ENCODE assay signal across 8 cellular contexts in the genomic region with DNA sequence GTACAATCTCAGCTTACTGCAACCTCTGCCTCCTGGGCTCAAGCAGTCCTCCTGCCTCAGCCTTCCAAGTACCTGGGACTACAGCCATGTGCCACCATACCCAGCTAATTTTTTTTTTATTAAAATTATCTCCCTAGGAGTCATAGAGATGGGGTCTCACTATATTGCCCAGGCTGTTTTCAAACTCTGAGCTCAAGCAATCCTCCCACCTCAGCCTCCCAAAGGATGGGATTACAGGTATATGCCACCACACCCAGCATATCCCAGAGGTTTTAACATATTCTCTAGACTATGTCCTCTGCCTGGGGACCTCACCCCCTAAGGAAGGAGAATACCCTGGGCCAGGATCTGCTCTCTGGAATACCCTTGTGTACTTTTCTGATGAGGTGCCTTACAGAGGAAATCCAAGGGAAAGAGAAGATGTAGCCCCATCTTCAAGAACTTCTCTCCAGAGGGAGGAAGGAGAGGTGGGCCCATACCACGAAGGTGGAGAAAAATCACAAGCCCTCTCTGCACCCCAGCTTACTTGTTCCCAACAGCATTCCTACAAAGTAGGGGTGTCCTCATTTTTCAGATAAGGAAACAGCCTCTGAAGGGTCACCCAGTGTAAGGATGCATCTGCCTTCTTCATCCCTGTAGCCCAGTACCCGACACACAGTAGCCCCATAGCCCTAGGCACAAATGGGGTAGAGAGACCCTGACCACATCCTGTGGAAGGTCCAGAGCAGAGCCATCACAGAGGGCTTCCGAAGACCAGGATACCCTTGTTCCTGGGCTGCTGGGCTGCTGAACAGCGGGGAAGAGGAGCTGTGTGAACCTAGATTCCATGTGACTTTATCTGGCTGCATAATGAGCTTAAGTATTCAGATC.
DNase-seq lines count a peak whose midpoint lies in the region; ATAC-seq and TF ChIP-seq lines count a peak whose summit lies in the region.

No MANE protein-coding gene starts in this region.

- H4K20me1 ChIP-seq in fibroblast of lung (ENCODE audit: control insufficient read depth, extremely low read depth, insufficient read depth, low read length), result no peaks in the 10 kb centered on the region

- H3K79me2 ChIP-seq in fibroblast of lung (ENCODE audit: control insufficient read depth, insufficient read depth, low read length), result no peaks in the 10 kb centered on the region

- H3K36me3 Mint-ChIP-seq in T-helper 1 cell treated with Interleukin-12 subunit alpha and Interleukin-12 subunit beta and Interleukin-4 antibody, amounts not matched to agents 30 μg/mL and 1 μg/mL, for 36 hours (ENCODE audit: low read depth), result peaks cover 21% of the 10 kb centered on the region

- H3K4me1 ChIP-seq in fibroblast of lung (ENCODE audit: control insufficient read depth, extremely low read depth, insufficient read depth, low read length) (peaks cover 58% of the 10 kb centered on the region), stomach (peaks cover 75 to 90% (median 82%) of the 10 kb centered on the region in 4 donors)

- no peak for TF ChIP-seq POLR2A in stomach (IDR thresholded peaks at IDR 0.05)

- no peak overlapping the region for H2AFZ ChIP-seq in fibroblast of lung (ENCODE audit: low read length)

- H3K27ac ChIP-seq in fibroblast of lung (ENCODE audit: insufficient read depth, low read length) (peak overlapping the region; percentile 90), stomach (peak overlapping the region; percentile 11 to 84 (median 81))

- TF ChIP-seq CTCF in fibroblast of lung (conservative IDR thresholded peaks at IDR 0.05 in 1 of 2, IDR thresholded peaks at IDR 0.05 in 1 of 2; ENCODE audit: low read depth in 1 of 2, low read length in 2 of 2) (no peak), stomach (IDR thresholded peaks at IDR 0.05) (no peak)

- H3K4me3 ChIP-seq in fibroblast of lung (replicated peaks in 1 of 4; ENCODE audit: control extremely low read depth in 1 of 4, insufficient read depth in 1 of 4, low read depth in 3 of 4, low read length in 4 of 4), result no peak overlapping the region
- H3K4me3 ChIP-seq in stomach, result no peak overlapping the region

- H3K27me3 ChIP-seq in fibroblast of lung (ENCODE audit: control insufficient read depth, insufficient read depth, low read length), result no peaks in the 10 kb centered on the region
- H3K27me3 ChIP-seq in stomach, result no peaks in the 10 kb centered on the region

- ATAC-seq in HG03565 (IDR thresholded peaks at IDR 0.05; ENCODE audit: unreplicated experiment), result peak; percentile 6
- no peak for ATAC-seq in HG03095 (IDR thresholded peaks at IDR 0.05; ENCODE audit: unreplicated experiment)
- no peak for ATAC-seq in HG02623 (IDR thresholded peaks at IDR 0.05; ENCODE audit: unreplicated experiment)

- peak overlapping the region; percentile 51 for H3K4me2 ChIP-seq in fibroblast of lung (ENCODE audit: extremely low read depth, insufficient read depth, low read length)

- DNase-seq in T-helper 1 cell (no peak), fibroblast of lung (ENCODE audit: low read depth in 2 of 2) (no peak), stomach (no peak), head of caudate nucleus (no peak)

- peak overlapping the region; percentile 86 for H3K27ac Mint-ChIP-seq in T-helper 1 cell treated with Interleukin-12 subunit alpha and Interleukin-12 subunit beta and Interleukin-4 antibody, amounts not matched to agents 30 μg/mL and 1 μg/mL, for 36 hours

- no peak for TF ChIP-seq EP300 in stomach (IDR thresholded peaks at IDR 0.05)

- intact Hi-C loops in stomach (cut with DNase I; ENCODE audit: low total_unique reads) (no loop called here), head of caudate nucleus (cut with DNase I) (no loop called here)

- 48 to 64% (median 60%) methylated on average over 4 of the region's 4 CpGs for WGBS in stomach, 5 donors

- no peaks in the 10 kb centered on the region for H3K9me3 Mint-ChIP-seq in T-helper 1 cell treated with Interleukin-12 subunit alpha and Interleukin-12 subunit beta and Interleukin-4 antibody, amounts not matched to agents 30 μg/mL and 1 μg/mL, for 36 hours

- peaks cover 69% of the 10 kb centered on the region for H3K4me1 Mint-ChIP-seq in T-helper 1 cell treated with Interleukin-12 subunit alpha and Interleukin-12 subunit beta and Interleukin-4 antibody, amounts not matched to agents 30 μg/mL and 1 μg/mL, for 36 hours (ENCODE audit: low read depth)

- peak overlapping the region; percentile 47 for H3K9ac ChIP-seq in fibroblast of lung (ENCODE audit: insufficient read depth, low read length)

- H3K9me3 ChIP-seq in fibroblast of lung (ENCODE audit: control insufficient read depth, insufficient read depth, low read depth, low read length), result no peaks in the 10 kb centered on the region
- H3K9me3 ChIP-seq in stomach, result no peaks in the 10 kb centered on the region

- no peaks in the 10 kb centered on the region for H3K27me3 Mint-ChIP-seq in T-helper 1 cell treated with Interleukin-12 subunit alpha and Interleukin-12 subunit beta and Interleukin-4 antibody, amounts not matched to agents 30 μg/mL and 1 μg/mL, for 36 hours (ENCODE audit: low read depth)

- peak overlapping the region; percentile 66 for H3K4me3 Mint-ChIP-seq in T-helper 1 cell treated with Interleukin-12 subunit alpha and Interleukin-12 subunit beta and Interleukin-4 antibody, amounts not matched to agents 30 μg/mL and 1 μg/mL, for 36 hours

- H3K36me3 ChIP-seq in fibroblast of lung (ENCODE audit: control insufficient read depth, insufficient read depth, low read length), result no peaks in the 10 kb centered on the region
- no peaks in the 10 kb centered on the region for H3K36me3 ChIP-seq in stomach
